ENCODE assay signal across 14 cellular contexts in the genomic region with DNA sequence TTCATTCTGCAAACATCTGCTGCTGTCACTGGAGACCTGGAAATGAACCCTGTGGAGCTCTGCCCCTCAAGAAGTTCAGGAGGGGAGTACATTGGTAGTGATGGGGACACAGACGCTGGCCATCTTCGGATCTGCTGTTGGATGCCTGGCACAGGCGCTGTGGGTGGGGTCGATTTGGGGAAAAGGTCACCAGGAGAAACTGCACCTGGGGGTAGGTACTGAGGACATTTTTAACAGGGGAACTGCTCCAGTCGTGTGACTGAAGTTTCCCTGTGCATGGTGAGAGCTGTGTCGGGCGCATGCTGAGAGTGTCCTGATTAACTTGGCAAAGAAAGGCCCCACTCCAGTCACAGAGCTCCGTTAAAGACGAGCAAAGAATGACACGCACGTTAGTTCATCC. TPM values are rescaled to one million over a fixed set of nuclear protein-coding genes. Genes with fewer than 3 reads are reported as not detected.
DNase-seq lines count a peak whose midpoint lies in the region; ATAC-seq and TF ChIP-seq lines count a peak whose summit lies in the region.
"Had no signal": no experiment of that assay in that cellular context is flagged by ENCODE, and none has a peak within 500 bp of the region (broad histone marks: within the 10 kb centered on the region; RNA-seq: fewer than 3 reads in every experiment).

No MANE protein-coding gene starts in this region.

- no peak overlapping the region for H2AK5ac ChIP-seq in IMR-90 (ENCODE audit: low read depth, low read length)

- no peak overlapping the region for H2BK15ac ChIP-seq in IMR-90 (ENCODE audit: low read depth, low read length)

- no peaks in the 10 kb centered on the region for H3K4me1 ChIP-seq in IMR-90 (ENCODE audit: control insufficient read depth, insufficient read depth, low read length)
- peaks cover 10% of the 10 kb centered on the region for H3K4me1 ChIP-seq in neural progenitor cell
- no peaks in the 10 kb centered on the region for H3K4me1 ChIP-seq in spleen

- H4K20me1 ChIP-seq in IMR-90 (ENCODE audit: insufficient read depth, low read length): no peaks in the 10 kb centered on the region
- no peaks in the 10 kb centered on the region for H4K20me1 ChIP-seq in neural progenitor cell (ENCODE audit: low read depth)

- peaks cover 35% of the 10 kb centered on the region; the same call in 1 of the 2 replicates for H3K27me3 ChIP-seq in IMR-90 (ENCODE audit: control insufficient read depth, insufficient read depth, low read length)
- H3K27me3 ChIP-seq in neural progenitor cell: no peaks in the 10 kb centered on the region
- H3K27me3 ChIP-seq in spleen (replicated peaks in 1 of 7): peaks cover 0 to 17% (median 0%) of the 10 kb centered on the region in 7 donors

- H3K4me3 Mint-ChIP-seq in CD14-positive monocyte (no peak overlapping the region), neural progenitor cell (no peak overlapping the region)
- H3K4me3 Mint-ChIP-seq in activated T-cell treated with anti-CD3 and anti-CD28 coated beads, Interleukin-2, amount 50 U/mL, for 24 hours: no peak overlapping the region
- H3K4me3 Mint-ChIP-seq: CD8-positive, alpha-beta memory T cell; H9; IgD-negative memory B cell had no signal

- H3K9ac ChIP-seq in IMR-90 (ENCODE audit: low read depth, low read length) (no peak overlapping the region), neural progenitor cell (no peak overlapping the region)

- H2BK5ac ChIP-seq in IMR-90 (ENCODE audit: low read depth, low read length, poor library complexity, severe bottlenecking): no peak overlapping the region

- H3K4me1 Mint-ChIP-seq in CD14-positive monocyte: no peaks in the 10 kb centered on the region
- H3K4me1 Mint-ChIP-seq in neural progenitor cell: peaks cover 35% of the 10 kb centered on the region
- H3K4me1 Mint-ChIP-seq in activated T-cell treated with anti-CD3 and anti-CD28 coated beads, Interleukin-2, amount 50 U/mL, for 24 hours (ENCODE audit: low read depth): no peaks in the 10 kb centered on the region
- H3K4me1 Mint-ChIP-seq: CD8-positive, alpha-beta memory T cell; IgD-negative memory B cell had no signal

- H3K79me1 ChIP-seq in IMR-90 (ENCODE audit: low read depth in 1 of 2, low read length in 2 of 2): no peaks in the 10 kb centered on the region

- WGBS in IMR-90 (ENCODE audit: extremely low coverage in 2 of 2, insufficient read length in 1 of 2), 2 experiments: 77% methylated on average over 4 of the region's 11 CpGs; no CpG with 5 or more reads in 1 of the 2 experiments
- WGBS in spleen, 5 donors: 90 to 92% (median 91%) methylated on average over 11 of the region's 11 CpGs

- H3K4me3 ChIP-seq in IMR-90 (ENCODE audit: insufficient read depth, low read depth, low read length) (no peak overlapping the region), neural progenitor cell (no peak overlapping the region), spleen (no peak overlapping the region)

- H3K9me3 ChIP-seq in IMR-90 (ENCODE audit: control insufficient read depth, insufficient read depth, low read length): no peaks in the 10 kb centered on the region
- no peaks in the 10 kb centered on the region for H3K9me3 ChIP-seq in neural progenitor cell (ENCODE audit: low read depth)
- no peaks in the 10 kb centered on the region for H3K9me3 ChIP-seq in spleen
- H3K9me3 ChIP-seq: Caco-2 had no signal

- H2BK120ac ChIP-seq in IMR-90 (ENCODE audit: low read depth, low read length): no peak overlapping the region

- no peak overlapping the region for H3K27ac Mint-ChIP-seq in CD14-positive monocyte
- peak overlapping the region; percentile 30 for H3K27ac Mint-ChIP-seq in neural progenitor cell
- no peak overlapping the region for H3K27ac Mint-ChIP-seq in activated T-cell treated with anti-CD3 and anti-CD28 coated beads, Interleukin-2, amount 50 U/mL, for 24 hours
- H3K27ac Mint-ChIP-seq: CD8-positive, alpha-beta memory T cell; H9; IgD-negative memory B cell had no signal

- no peak for TF ChIP-seq POLR2A in IMR-90 (IDR thresholded peaks at IDR 0.05; ENCODE audit: low read depth, low read length)
- no peak for TF ChIP-seq POLR2A in spleen (IDR thresholded peaks at IDR 0.05)

- H2BK20ac ChIP-seq in IMR-90 (ENCODE audit: low read depth, low read length): no peak overlapping the region

- no peak overlapping the region for H4K91ac ChIP-seq in IMR-90 (ENCODE audit: insufficient read depth, low read depth, low read length)

- H3K4me2 ChIP-seq in IMR-90 (ENCODE audit: low read depth, low read length) (no peak overlapping the region), neural progenitor cell (no peak overlapping the region)

- H4K8ac ChIP-seq in IMR-90 (ENCODE audit: low read depth in 2 of 2, low read length in 2 of 2): no peak overlapping the region

- in situ Hi-C loops in IMR-90 (cut with MboI; ENCODE audit: low sequenced_read_pairs): no loop called here

- no peaks in the 10 kb centered on the region for H3K27me3 Mint-ChIP-seq in CD14-positive monocyte (ENCODE audit: low read depth in 3 of 3)
- peaks cover 4% of the 10 kb centered on the region for H3K27me3 Mint-ChIP-seq in neural progenitor cell (ENCODE audit: insufficient read depth, low read depth)
- no peaks in the 10 kb centered on the region for H3K27me3 Mint-ChIP-seq in activated T-cell treated with anti-CD3 and anti-CD28 coated beads, Interleukin-2, amount 50 U/mL, for 24 hours
- H3K27me3 Mint-ChIP-seq: IgD-negative memory B cell had no signal

- no peaks in the 10 kb centered on the region for H3K9me1 ChIP-seq in IMR-90 (ENCODE audit: insufficient read depth, low read length)

- POLR2A ChIA-PET in IMR-90 (lab: Charles Lee; ENCODE audit: unreplicated experiment): no interaction called here

- CTCF ChIA-PET in IMR-90 (lab: Yijun Ruan, JAX): interaction anchor here (1.5 kb wide), 1 partner anchor 9 kb away, joined by 6 read pairs; no protein-coding TSS in a partner anchor

- H3K9me3 Mint-ChIP-seq in CD14-positive monocyte (no peaks in the 10 kb centered on the region), neural progenitor cell (no peaks in the 10 kb centered on the region)
- H3K9me3 Mint-ChIP-seq in activated T-cell treated with anti-CD3 and anti-CD28 coated beads, Interleukin-2, amount 50 U/mL, for 24 hours: no peaks in the 10 kb centered on the region
- H3K9me3 Mint-ChIP-seq: CD8-positive, alpha-beta memory T cell; H9; IgD-negative memory B cell had no signal

- no peak overlapping the region for H3K18ac ChIP-seq in IMR-90 (ENCODE audit: low read depth, low read length)

- no peak overlapping the region for H3K56ac ChIP-seq in IMR-90 (ENCODE audit: extremely low read depth, insufficient read depth, low read length)

- dilution Hi-C loops in IMR-90 (cut with HindIII; ENCODE audit: low sequenced_read_pairs, unreplicated experiment): no loop called here

- DNase-seq in CD14-positive monocyte (ENCODE audit: low spot score): peak; percentile 12
- no peak for DNase-seq in IMR-90
- no peak for DNase-seq in neural progenitor cell (ENCODE audit: low spot score)
- DNase-seq in spleen: peak; percentile 54
- no peak for DNase-seq in sciatic nerve (ENCODE audit: low spot score)
- no peak for DNase-seq in activated T-cell treated with anti-CD3 and anti-CD28 coated beads, Interleukin-2, amount 50 U/mL, for 24 hours
- DNase-seq: Caco-2, DMS53, GOT3, H9 had no signal

- no peak overlapping the region for H3K4ac ChIP-seq in IMR-90 (ENCODE audit: low read depth, low read length)

- no peak for TF ChIP-seq RAD21 in IMR-90 (IDR thresholded peaks at IDR 0.05; ENCODE audit: low read length)

- no peak for TF ChIP-seq CTCF in CD14-positive monocyte (IDR thresholded peaks at IDR 0.05)
- no peak for TF ChIP-seq CTCF in IMR-90 (conservative IDR thresholded peaks at IDR 0.05; ENCODE audit: low read depth, low read length)
- no peak for TF ChIP-seq CTCF in neural progenitor cell (IDR thresholded peaks at IDR 0.05)
- no peak for TF ChIP-seq CTCF in spleen (IDR thresholded peaks at IDR 0.05 in 8 of 11, conservative IDR thresholded peaks at IDR 0.05 in 3 of 11)

- H3K36me3 Mint-ChIP-seq in CD14-positive monocyte: no peaks in the 10 kb centered on the region
- H3K36me3 Mint-ChIP-seq in neural progenitor cell: no peaks in the 10 kb centered on the region
- H3K36me3 Mint-ChIP-seq in activated T-cell treated with anti-CD3 and anti-CD28 coated beads, Interleukin-2, amount 50 U/mL, for 24 hours (ENCODE audit: low read depth): no peaks in the 10 kb centered on the region
- H3K36me3 Mint-ChIP-seq: CD8-positive, alpha-beta memory T cell; IgD-negative memory B cell had no signal

- no peak for ATAC-seq in IMR-90 (ENCODE audit: low read depth)
- no peak for ATAC-seq in sciatic nerve
- no peak for ATAC-seq in GM18519 (IDR thresholded peaks at IDR 0.05; ENCODE audit: low FRiP score, unreplicated experiment)

- H3K14ac ChIP-seq in IMR-90 (replicated peaks; ENCODE audit: low read depth, low read length): no peak overlapping the region

- H3K27ac ChIP-seq in IMR-90 (ENCODE audit: insufficient read depth, low read length) (no peak overlapping the region), neural progenitor cell (no peak overlapping the region), spleen (no peak overlapping the region)

- H3K23ac ChIP-seq in IMR-90 (ENCODE audit: low read depth, low read length): no peak overlapping the region

- H3K79me2 ChIP-seq in neural progenitor cell (ENCODE audit: low read depth): no peaks in the 10 kb centered on the region

- no peaks in the 10 kb centered on the region for H3F3A ChIP-seq in neural progenitor cell (ENCODE audit: low read depth)

- H2AK9ac ChIP-seq in IMR-90 (replicated peaks; ENCODE audit: low read depth, low read length, poor library complexity): no peak overlapping the region

- H3K36me3 ChIP-seq in IMR-90 (ENCODE audit: control insufficient read depth, insufficient read depth, low read length) (no peaks in the 10 kb centered on the region), neural progenitor cell (no peaks in the 10 kb centered on the region), spleen (no peaks in the 10 kb centered on the region)

- peak overlapping the region; percentile 43 for H2AFZ ChIP-seq in IMR-90 (replicated peaks; ENCODE audit: low read length, poor library complexity)
- H2AFZ ChIP-seq in neural progenitor cell (replicated peaks): no peak overlapping the region

- BruUV-seq in IMR-90 (replicated peaks; lab: Mats Ljungman, UMichigan): no TSS peak

- H4K5ac ChIP-seq in IMR-90 (ENCODE audit: low read depth, low read length): no peak overlapping the region

- intact Hi-C loops in CD14-positive monocyte (cut with micrococcal nuclease): no loop called here
- intact Hi-C loops in IMR-90 (cut with micrococcal nuclease): no loop called here
- intact Hi-C loops in spleen (cut with DNase I; ENCODE audit: low total_unique reads): no loop called here
- intact Hi-C loops in sciatic nerve (cut with DNase I): no loop called here

RNA-seq across cellular contexts. Expression of a gene that starts 3.4 kb away (rescaled TPM):
- polyA plus RNA-seq in CD14-positive monocyte (not detected), IMR-90 (2012; rRNA removed) (not detected in 2 replicates), spleen (under 1 TPM; 0.02 to 0.03 (median 0.02) TPM)
- total RNA-seq in IMR-90 (2012; rRNA removed) (not detected in 2 replicates), neural progenitor cell (ENCODE audit: low replicate concordance) (not detected in 2 replicates), spleen (under 1 TPM in 1 of 7 donors, not detected in 6; 0.16 TPM), sciatic nerve (not detected)
- not detected in 2 replicates for polyA plus RNA-seq in IMR-90 (2012; cell fraction: cytosol; rRNA removed)
- not detected in 2 replicates for polyA plus RNA-seq in IMR-90 (2012; cell fraction: nucleus; rRNA removed; ENCODE audit: low replicate concordance)
- total RNA-seq: Caco-2; CD8-positive, alpha-beta memory T cell; H9 had no signal
- polyA plus RNA-seq: BJ; CD8-positive, alpha-beta memory T cell; IgD-negative memory B cell had no signal

RNA-seq across cellular contexts. Expression of a gene that starts 9.8 kb away (rescaled TPM):
- polyA plus RNA-seq in CD14-positive monocyte (10 to 100 TPM; 39.2 to 41.8 TPM), IMR-90 (2012; rRNA removed) (not detected in 2 replicates), spleen (1 to 10 TPM in 2 of 3 donors, under 1 TPM in 1; 0.26 to 1.8 (median 1.0) TPM)
- total RNA-seq in IMR-90 (2012; rRNA removed) (not detected in 2 replicates), neural progenitor cell (ENCODE audit: low replicate concordance) (0.09 and 0.34 TPM in 2 replicates), spleen (10 to 100 TPM in 1 of 7 donors, 1 to 10 TPM in 6; 2.4 to 11.2 (median 5.6) TPM), sciatic nerve (0.89 TPM)
- 0.02 TPM in 1 of 2 replicates, not detected in the other for polyA plus RNA-seq in IMR-90 (2012; cell fraction: cytosol; rRNA removed)
- not detected in 2 replicates for polyA plus RNA-seq in IMR-90 (2012; cell fraction: nucleus; rRNA removed; ENCODE audit: low replicate concordance)
- polyA plus RNA-seq: BJ; CD8-positive, alpha-beta memory T cell; IgD-negative memory B cell had no signal

RNA-seq across cellular contexts. Expression of a gene that starts 38.5 kb away (rescaled TPM):
- polyA plus RNA-seq in CD14-positive monocyte: 1 to 10 TPM; 6.3 to 9.7 TPM
- total RNA-seq in IMR-90 (2012; rRNA removed): 13.1 and 14.3 TPM in 2 replicates
- polyA plus RNA-seq in IMR-90 (2012; rRNA removed): 11.5 and 12.2 TPM in 2 replicates
- polyA plus RNA-seq in IMR-90 (2012; cell fraction: cytosol; rRNA removed): 7.3 and 7.8 TPM in 2 replicates
- 24.3 and 25.6 TPM in 2 replicates for polyA plus RNA-seq in IMR-90 (2012; cell fraction: nucleus; rRNA removed; ENCODE audit: low replicate concordance)
- total RNA-seq in neural progenitor cell (ENCODE audit: low replicate concordance): 12.4 and 22.3 TPM in 2 replicates
- 10 to 100 TPM; 32.4 to 75.3 (median 50.0) TPM for total RNA-seq in spleen
- polyA plus RNA-seq in spleen: 10 to 100 TPM in 2 of 3 donors, 1 to 10 TPM in 1; 7.5 to 14.6 (median 13.2) TPM
- 39.7 TPM for total RNA-seq in sciatic nerve

RNA-seq across cellular contexts. Expression of a gene that starts 44.6 kb away (rescaled TPM):
- polyA plus RNA-seq in CD14-positive monocyte (not detected), IMR-90 (2012; rRNA removed) (not detected in 2 replicates), spleen (not detected)
- total RNA-seq in IMR-90 (2012; rRNA removed) (not detected in 2 replicates), neural progenitor cell (ENCODE audit: low replicate concordance) (not detected in 2 replicates), spleen (not detected), sciatic nerve (not detected)
- not detected in 2 replicates for polyA plus RNA-seq in IMR-90 (2012; cell fraction: cytosol; rRNA removed)
- polyA plus RNA-seq in IMR-90 (2012; cell fraction: nucleus; rRNA removed; ENCODE audit: low replicate concordance): not detected in 2 replicates
- total RNA-seq: Caco-2; CD8-positive, alpha-beta memory T cell; H9 had no signal
- polyA plus RNA-seq: BJ; CD8-positive, alpha-beta memory T cell; IgD-negative memory B cell had no signal

Comparison
In these comparisons a context has a peak if more than half of its experiments do, and no peak if none do; other contexts are left out.
1. DNase-seq: peak in CD14-positive monocyte (single experiment) and spleen (single experiment); none in IMR-90 (single experiment), neural progenitor cell (single experiment), sciatic nerve (single experiment) and activated T-cell treated with anti-CD3 and anti-CD28 coated beads, Interleukin-2, amount 50 U/mL, for 24 hours (single experiment).